ENCODE assay signal across 16 cellular contexts in the genomic region with DNA sequence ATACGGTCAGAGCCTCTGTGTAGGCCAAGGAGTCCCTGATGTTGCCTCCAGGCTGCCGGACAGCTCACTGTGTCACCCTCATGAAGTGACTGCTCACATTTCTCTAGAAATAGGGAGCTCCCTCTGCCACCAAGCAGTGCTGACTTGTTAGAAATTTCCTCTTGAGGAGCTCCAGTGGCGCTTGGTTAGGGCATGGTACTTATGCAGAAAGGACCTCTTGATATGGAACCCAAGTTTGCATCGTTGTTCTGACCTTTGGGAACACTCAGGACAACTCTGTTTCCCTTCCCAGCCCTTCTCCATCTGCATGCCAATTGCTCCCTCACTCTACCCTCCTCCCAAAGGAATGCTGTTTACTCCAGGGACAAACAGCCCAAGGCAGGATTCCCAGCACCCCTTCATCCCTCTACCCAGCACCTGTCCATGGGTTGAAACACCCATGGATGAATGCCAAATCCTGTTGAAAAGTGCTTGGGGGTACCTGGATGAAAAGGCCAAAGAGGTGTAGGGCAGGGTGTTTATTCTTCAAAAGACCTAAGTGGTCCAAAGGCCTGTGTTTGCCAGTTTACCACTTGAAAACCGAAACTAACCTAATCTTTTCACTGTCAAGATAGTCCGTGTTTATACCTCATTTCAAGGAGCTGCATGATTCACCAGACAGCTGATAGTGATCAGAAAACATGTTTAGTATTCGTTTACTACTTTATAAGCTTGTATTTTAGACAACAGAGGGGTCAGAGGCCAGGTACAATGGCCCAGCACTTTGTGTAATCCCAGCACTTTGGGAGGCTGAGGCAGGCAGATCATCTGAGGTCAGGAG. TPM values are rescaled to one million over a fixed set of nuclear protein-coding genes. Genes with fewer than 3 reads are reported as not detected.
DNase-seq lines count a peak whose midpoint lies in the region; ATAC-seq and TF ChIP-seq lines count a peak whose summit lies in the region.
"Had no signal": no experiment of that assay in that cellular context is flagged by ENCODE, and none has a peak within 500 bp of the region (broad histone marks: within the 10 kb centered on the region; RNA-seq: fewer than 3 reads in every experiment).

No MANE protein-coding gene starts in this region.

- in situ Hi-C loops in Panc1 (cut with HindIII; ENCODE audit: low pct_unique_long_range_greater_than_20kb, low sequenced_read_pairs): no loop called here

- H3K4me1 ChIP-seq in Panc1 (ENCODE audit: control insufficient read depth, insufficient read depth, low read length): no peaks in the 10 kb centered on the region
- peaks cover 10% of the 10 kb centered on the region for H3K4me1 ChIP-seq in iPS-20b (ENCODE audit: insufficient read depth, low read length)
- H3K4me1 ChIP-seq: ascending aorta had no signal

- H3K4me3 ChIP-seq in Panc1 (ENCODE audit: low read depth in 2 of 2, low read length in 2 of 2): no peak overlapping the region
- peak overlapping the region; percentile 45; the same call in 1 of the 2 replicates for H3K4me3 ChIP-seq in iPS-20b (ENCODE audit: low read length)
- H3K4me3 ChIP-seq: ascending aorta, lung had no signal

- H3K27me3 ChIP-seq in Panc1 (ENCODE audit: control insufficient read depth, insufficient read depth, low read length): no peaks in the 10 kb centered on the region
- H3K27me3 ChIP-seq in iPS-20b (ENCODE audit: insufficient read depth, low read length): no peaks in the 10 kb centered on the region
- H3K27me3 ChIP-seq: ascending aorta had no signal

- TF ChIP-seq CTCF in Panc1 (IDR thresholded peaks at IDR 0.05): no peak

- POLR2A ChIA-PET in Panc1 (lab: Charles Lee): no interaction called here

- BruUV-seq in Panc1 (replicated peaks; lab: Mats Ljungman, UMichigan): no TSS peak

- CTCF ChIA-PET in Panc1 (lab: Charles Lee): no interaction called here

- H3K36me3 ChIP-seq in Panc1 (ENCODE audit: control insufficient read depth, insufficient read depth, low read length): no peaks in the 10 kb centered on the region
- no peaks in the 10 kb centered on the region for H3K36me3 ChIP-seq in iPS-20b (ENCODE audit: insufficient read depth, low read depth, low read length)
- H3K36me3 ChIP-seq: ascending aorta had no signal

- DNase-seq in DMS53 treated with DMSO at 0.1 percent for 48 hours (lab: John Stamatoyannopoulos, UW; ENCODE audit: unreplicated experiment) (peak; percentile 30), HCEC 1CT (peak; percentile 9), Panc1 (ENCODE audit: low read depth, low spot score) (no peak), NCI-H187 treated with DMSO at 0.1 percent for 48 hours (lab: John Stamatoyannopoulos, UW) (no peak)
- no peak for DNase-seq in stimulated activated CD4-positive, alpha-beta T cell treated with anti-CD3 and anti-CD28 coated beads, Interleukin-12 subunit alpha, Interleukin-12 subunit beta, amount 100 ng/mL, for 4 hours
- DNase-seq: activated CD8-positive, alpha-beta memory T cell treated with anti-CD3 and anti-CD28 coated beads for 24 hours; activated gamma-delta T cell treated with Interleukin-2 at 50 U/mL for 16 hours; NCI-H1436 treated with DMSO at 0.1 percent for 48 hours; retina had no signal

- H3K9me3 ChIP-seq in Panc1 (ENCODE audit: control insufficient read depth, insufficient read depth, low read depth, low read length) (no peaks in the 10 kb centered on the region), iPS-20b (ENCODE audit: insufficient read depth, low read depth, low read length) (no peaks in the 10 kb centered on the region)
- H3K9me3 ChIP-seq: ascending aorta had no signal

- ATAC-seq in Panc1: peak; percentile 87
- ATAC-seq in HG03039 (IDR thresholded peaks at IDR 0.05; ENCODE audit: unreplicated experiment): no peak
- no peak for ATAC-seq in HG02763 (IDR thresholded peaks at IDR 0.05; ENCODE audit: unreplicated experiment)
- ATAC-seq: HepG2; natural killer cell treated with Interleukin-12 subunit alpha and Interleukin-12 subunit beta and Interleukin-15 and Interleukin-18, amount 100 ng/mL, for 72 hours had no signal

- intact Hi-C loops in Panc1 (cut with micrococcal nuclease; ENCODE audit: unreplicated experiment): no loop called here

- H3K27ac ChIP-seq in Panc1 (ENCODE audit: low read length): no peak overlapping the region
- peak overlapping the region; percentile 73 for H3K27ac ChIP-seq in iPS-20b (ENCODE audit: low read length)
- H3K27ac ChIP-seq: ascending aorta had no signal

- H3K9ac ChIP-seq in iPS-20b (ENCODE audit: low read depth, low read length): peak overlapping the region; percentile 47; the same call in 1 of the 2 replicates

RNA-seq across cellular contexts. Expression of gene KLF4, which starts 51.1 kb away (rescaled TPM):
- total RNA-seq in Panc1 (2021; ENCODE audit: unreplicated experiment): 5.2 TPM
- polyA plus RNA-seq in Panc1 (2012; ENCODE audit: insufficient read length): 2.9 TPM

Comparison
In these comparisons a context has a peak if more than half of its experiments do, and no peak if none do; other contexts are left out.
1. DNase-seq: peak in DMS53 treated with DMSO at 0.1 percent for 48 hours (single experiment) and HCEC 1CT (single experiment); none in Panc1 (single experiment), NCI-H187 treated with DMSO at 0.1 percent for 48 hours (single experiment) and stimulated activated CD4-positive, alpha-beta T cell treated with anti-CD3 and anti-CD28 coated beads, Interleukin-12 subunit alpha, Interleukin-12 subunit beta, amount 100 ng/mL, for 4 hours (single experiment).